34 cellular contexts compared by ENCODE assay signal in the genomic region with DNA sequence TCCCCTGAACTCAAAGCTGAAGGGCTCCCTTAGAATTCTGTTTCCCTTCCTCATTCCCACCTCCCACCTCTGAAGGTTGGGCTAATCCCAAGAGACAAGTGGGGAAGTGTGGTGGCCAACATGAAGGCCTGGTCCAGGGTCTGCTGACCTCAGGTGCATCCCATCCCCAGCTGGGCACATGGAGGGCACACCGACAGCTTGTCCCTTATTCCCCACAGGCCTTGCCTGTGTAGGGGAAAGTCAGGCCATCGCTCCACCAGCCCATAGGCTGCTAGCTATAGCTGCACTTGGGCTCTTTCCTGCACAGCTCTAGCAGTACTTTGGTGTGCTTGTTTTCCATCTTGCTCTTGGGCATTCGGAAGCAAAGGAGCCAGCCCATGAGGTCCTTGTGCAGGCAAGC.
"Had no signal": no experiment of that assay in that cellular context is flagged by ENCODE, and none has a peak within 500 bp of the region (broad histone marks: within the 10 kb centered on the region; RNA-seq: fewer than 3 reads in every experiment).

No MANE protein-coding gene starts in this region.

- DNase-seq: Karpas-422, Kasumi-1, MG63, MM.1S, MV-4-11, NCI-H1048, NCI-H1092, NCI-H1092 treated with DMSO at 0.1 percent for 48 hours, NCI-H1105, NCI-H1105 treated with DMSO at 0.1 percent for 48 hours, NCI-H1417, NCI-H1417 treated with DMSO at 0.1 percent for 48 hours, NCI-H1436, NCI-H1436 treated with DMSO at 0.1 percent for 48 hours, NCI-H146, NCI-H1694, NCI-H1694 treated with DMSO at 0.1 percent for 48 hours, NCI-H187, NCI-H187 treated with DMSO at 0.1 percent for 48 hours, NCI-H1930, NCI-H2029, NCI-H2029 treated with DMSO at 0.1 percent for 48 hours, NCI-H2081, NCI-H2081 treated with DMSO at 0.1 percent for 48 hours, NCI-H2107, NCI-H2171, NCI-H2171 treated with DMSO at 0.1 percent for 48 hours, NCI-H2227 treated with DMSO at 0.1 percent for 48 hours, NCI-H226, NCI-H345, NCI-H446, NCI-H446 treated with DMSO at 0.1 percent for 48 hours, NCI-H510A, NCI-H510A treated with DMSO at 0.1 percent for 48 hours had no signal

- H3K4me3 ChIP-seq: MG63 had no signal

- H3K36me3 ChIP-seq: MG63 had no signal

- H3K27me3 ChIP-seq: MG63 had no signal
